Comparison of ENCODE assay signal across 16 cellular contexts in genomic region chr4:55851885-55852284, GRCh38. TPM values are rescaled to one million over a fixed set of nuclear protein-coding genes. Genes with fewer than 3 reads are reported as not detected.
DNase-seq lines count a peak whose midpoint lies in the region; ATAC-seq and TF ChIP-seq lines count a peak whose summit lies in the region.
"Had no signal": no experiment of that assay in that cellular context is flagged by ENCODE, and none has a peak within 500 bp of the region (broad histone marks: within the 10 kb centered on the region; RNA-seq: fewer than 3 reads in every experiment).

No MANE protein-coding gene starts in this region.

- H3K9me3 ChIP-seq in CD8-positive, alpha-beta memory T cell (ENCODE audit: low read length): no peaks in the 10 kb centered on the region
- H3K9me3 ChIP-seq in mucosa of descending colon: no peaks in the 10 kb centered on the region
- H3K9me3 ChIP-seq: stomach had no signal

- POLR2A ChIA-PET in CD8-positive, alpha-beta memory T cell (lab: Charles Lee): no interaction called here

- H3K9me3 Mint-ChIP-seq in CD8-positive, alpha-beta memory T cell: no peaks in the 10 kb centered on the region
- H3K9me3 Mint-ChIP-seq in activated naive CD4-positive, alpha-beta T cell treated with anti-CD3 and anti-CD28 coated beads, Interleukin-2, amount 10 ng/mL, durations not matched to agents 7 days and 5 days: no peaks in the 10 kb centered on the region

- TF ChIP-seq CTCF in mucosa of descending colon (IDR thresholded peaks at IDR 0.05): no peak

- CTCF ChIA-PET in CD8-positive, alpha-beta memory T cell (lab: Charles Lee): interaction anchor here (1.4 to 1.5 kb wide), 2 partner anchors 15 to 506 kb away, joined by 3 to 4 read pairs; partner anchors contain the start of gene SRD5A3
- CTCF ChIA-PET in activated naive CD4-positive, alpha-beta T cell treated with anti-CD3 and anti-CD28 coated beads, Interleukin-2, amount 10 ng/mL, durations not matched to agents 7 days and 5 days (lab: Charles Lee): interaction anchor here (0.7 kb wide), 1 partner anchor 16 kb away, joined by 4 read pairs; no protein-coding TSS in a partner anchor

- peak in 2 of 5 donors; percentile 32 to 53 for DNase-seq in CD8-positive, alpha-beta memory T cell
- DNase-seq in NCI-H226 (peak; percentile 33), mucosa of descending colon (peak in 2 of 3 donors; percentile 23 to 46), NCI-H526 treated with DMSO at 0.1 percent for 48 hours (lab: John Stamatoyannopoulos, UW) (no peak), NOMO-1 treated with dmso at 0.1 percent for 144 hours (lab: John Stamatoyannopoulos, UW; ENCODE audit: unreplicated experiment) (no peak)
- DNase-seq in activated naive CD4-positive, alpha-beta T cell treated with anti-CD3 and anti-CD28 coated beads, Interleukin-2, amount 10 ng/mL, durations not matched to agents 7 days and 5 days: peak; percentile 28
- DNase-seq: C1 segment of cervical spinal cord, dorsolateral prefrontal cortex, NCI-H1436, NCI-H774, nucleus accumbens, stomach, WERI-Rb-1 had no signal

- H3K4me1 ChIP-seq in CD8-positive, alpha-beta memory T cell (ENCODE audit: insufficient read depth, low read length): peaks cover 35% of the 10 kb centered on the region
- peaks cover 8% of the 10 kb centered on the region for H3K4me1 ChIP-seq in mucosa of descending colon (ENCODE audit: low read depth)

- peak overlapping the region; percentile 8 to 90 (median 74) for H3K27ac Mint-ChIP-seq in CD8-positive, alpha-beta memory T cell
- H3K27ac Mint-ChIP-seq in activated naive CD4-positive, alpha-beta T cell treated with anti-CD3 and anti-CD28 coated beads, Interleukin-2, amount 10 ng/mL, durations not matched to agents 7 days and 5 days: peak overlapping the region; percentile 31

- H3K4me3 ChIP-seq in CD8-positive, alpha-beta memory T cell (ENCODE audit: low read length): peak overlapping the region; percentile 6
- H3K4me3 ChIP-seq in mucosa of descending colon: no peak overlapping the region
- H3K4me3 ChIP-seq: stomach had no signal

- peak overlapping the region in 6 of 7 donors; percentile 34 to 70 (median 58) for H3K4me3 Mint-ChIP-seq in CD8-positive, alpha-beta memory T cell
- H3K4me3 Mint-ChIP-seq in activated naive CD4-positive, alpha-beta T cell treated with anti-CD3 and anti-CD28 coated beads, Interleukin-2, amount 10 ng/mL, durations not matched to agents 7 days and 5 days: peak overlapping the region; percentile 25

- no peaks in the 10 kb centered on the region for H3K27me3 ChIP-seq in CD8-positive, alpha-beta memory T cell (ENCODE audit: insufficient read depth, low read length, poor library complexity, severe bottlenecking)

- no peaks in the 10 kb centered on the region for H3K36me3 ChIP-seq in CD8-positive, alpha-beta memory T cell (ENCODE audit: insufficient read depth, low read length)
- no peaks in the 10 kb centered on the region for H3K36me3 ChIP-seq in mucosa of descending colon (ENCODE audit: low read depth)
- H3K36me3 ChIP-seq: stomach, WERI-Rb-1 had no signal

- H3K27me3 Mint-ChIP-seq in CD8-positive, alpha-beta memory T cell: no peaks in the 10 kb centered on the region
- no peaks in the 10 kb centered on the region for H3K27me3 Mint-ChIP-seq in activated naive CD4-positive, alpha-beta T cell treated with anti-CD3 and anti-CD28 coated beads, Interleukin-2, amount 10 ng/mL, durations not matched to agents 7 days and 5 days

- ATAC-seq in mucosa of descending colon: peak; percentile 47
- no peak for ATAC-seq in HG03520 (IDR thresholded peaks at IDR 0.05; ENCODE audit: unreplicated experiment)
- ATAC-seq in HG03025 (IDR thresholded peaks at IDR 0.05; ENCODE audit: low FRiP score, unreplicated experiment): no peak
- ATAC-seq: left lobe of liver had no signal

- peaks cover 0 to 34% (median 32%) of the 10 kb centered on the region in 3 donors for H3K4me1 Mint-ChIP-seq in CD8-positive, alpha-beta memory T cell
- H3K4me1 Mint-ChIP-seq in activated naive CD4-positive, alpha-beta T cell treated with anti-CD3 and anti-CD28 coated beads, Interleukin-2, amount 10 ng/mL, durations not matched to agents 7 days and 5 days: peaks cover 31% of the 10 kb centered on the region

- no peak overlapping the region for H3K27ac ChIP-seq in CD8-positive, alpha-beta memory T cell (ENCODE audit: low read depth, low read length)
- H3K27ac ChIP-seq: dorsolateral prefrontal cortex, stomach, WERI-Rb-1 had no signal

- H3K36me3 Mint-ChIP-seq in CD8-positive, alpha-beta memory T cell: peaks cover 0 to 8% (median 0%) of the 10 kb centered on the region in 3 donors
- H3K36me3 Mint-ChIP-seq in activated naive CD4-positive, alpha-beta T cell treated with anti-CD3 and anti-CD28 coated beads, Interleukin-2, amount 10 ng/mL, durations not matched to agents 7 days and 5 days: peaks cover 3% of the 10 kb centered on the region

- intact Hi-C loops in mucosa of descending colon (cut with DNase I, micrococcal nuclease): no loop called here

RNA-seq across cellular contexts. Expression of gene EXOC1, which starts 1.6 kb away (rescaled TPM):
- 10 to 100 TPM; 23.4 to 24.6 TPM for total RNA-seq in CD8-positive, alpha-beta memory T cell
- 13.3 TPM for polyA plus RNA-seq in CD8-positive, alpha-beta memory T cell
- 10 to 100 TPM; 32.9 to 53.3 (median 37.4) TPM for total RNA-seq in mucosa of descending colon

RNA-seq across cellular contexts. Expression of gene EXOC1L, which starts 32.3 kb away (rescaled TPM):
- not detected for total RNA-seq in CD8-positive, alpha-beta memory T cell
- not detected for polyA plus RNA-seq in CD8-positive, alpha-beta memory T cell
- total RNA-seq in mucosa of descending colon: not detected
- total RNA-seq: left lobe of liver had no signal
- polyA plus RNA-seq: stomach had no signal

Comparison
In these comparisons a context has a peak if more than half of its experiments do, and no peak if none do; other contexts are left out.
1. DNase-seq: peak in NCI-H226 (single experiment), activated naive CD4-positive, alpha-beta T cell treated with anti-CD3 and anti-CD28 coated beads, Interleukin-2, amount 10 ng/mL, durations not matched to agents 7 days and 5 days (single experiment) and mucosa of descending colon (2 of 3); none in NCI-H526 treated with DMSO at 0.1 percent for 48 hours (single experiment) and NOMO-1 treated with dmso at 0.1 percent for 144 hours (single experiment).